10 cellular contexts compared by ENCODE assay signal in genomic region chr3:140186421-140186920, GRCh38.
DNase-seq lines count a peak whose midpoint lies in the region; ATAC-seq, FAIRE-seq and TF ChIP-seq lines count a peak whose summit lies in the region.
"Had no signal": no experiment of that assay in that cellular context is flagged by ENCODE, and none has a peak within 500 bp of the region (broad histone marks: within the 10 kb centered on the region; RNA-seq: fewer than 3 reads in every experiment).

No MANE protein-coding gene starts in this region.

- peaks cover 6 to 18% of the 10 kb centered on the region in 2 donors for H3K4me1 ChIP-seq in adrenal gland (replicated peaks in 1 of 2)
- peaks cover 10% of the 10 kb centered on the region for H3K4me1 ChIP-seq in right cardiac atrium (ENCODE audit: control insufficient read depth, insufficient read depth, low read length)

- TF ChIP-seq CTCF in adrenal gland (IDR thresholded peaks at IDR 0.05), result no peak

- no peaks in the 10 kb centered on the region for H3K9me3 ChIP-seq in adrenal gland (replicated peaks in 1 of 3)
- H3K9me3 ChIP-seq in right cardiac atrium (ENCODE audit: control insufficient read depth, low read length), result no peaks in the 10 kb centered on the region
- H3K9me3 ChIP-seq: tibial nerve had no signal

- DNase-seq in NCI-H2107 treated with DMSO at 0.1 percent for 48 hours (lab: John Stamatoyannopoulos, UW; ENCODE audit: unreplicated experiment) (peak; percentile 54), NCI-H2107 (lab: John Stamatoyannopoulos, UW) (no peak), adrenal gland (peak; percentile 29 to 78 (median 45)), right cardiac atrium (no peak), urothelium cell line (ENCODE audit: low spot score) (peak; percentile 32)

- FAIRE-seq in urothelium cell line (lab: Jason Lieb, UNC), result no peak
- FAIRE-seq: A204.1 had no signal

- no peak for TF ChIP-seq POLR2A in adrenal gland (IDR thresholded peaks at IDR 0.05)

- intact Hi-C loops in adrenal gland (cut with DNase I) (no loop called here), right cardiac atrium (cut with DNase I) (no loop called here)

- H3K27ac ChIP-seq in adrenal gland, result no peak overlapping the region
- no peak overlapping the region for H3K27ac ChIP-seq in right cardiac atrium (ENCODE audit: low read length)

- H3K27me3 ChIP-seq in adrenal gland (no peaks in the 10 kb centered on the region), right cardiac atrium (ENCODE audit: control insufficient read depth, insufficient read depth) (no peaks in the 10 kb centered on the region)
- H3K27me3 ChIP-seq: tibial nerve had no signal

- no peaks in the 10 kb centered on the region for H3K36me3 ChIP-seq in adrenal gland (replicated peaks in 1 of 2)
- H3K36me3 ChIP-seq: tibial nerve had no signal

- H3K4me3 ChIP-seq in adrenal gland (no peak overlapping the region), right cardiac atrium (ENCODE audit: low read length) (no peak overlapping the region)
- H3K4me3 ChIP-seq: tibial nerve had no signal

- ATAC-seq in right cardiac atrium, result peak; percentile 80 to 88
- ATAC-seq in HG03378 (IDR thresholded peaks at IDR 0.05; ENCODE audit: unreplicated experiment), result no peak
- ATAC-seq in GM21528 (IDR thresholded peaks at IDR 0.05; ENCODE audit: low FRiP score, unreplicated experiment), result no peak
- no peak for ATAC-seq in HG03457 (IDR thresholded peaks at IDR 0.05; ENCODE audit: unreplicated experiment)

Comparison
In these comparisons a context has a peak if more than half of its experiments do, and no peak if none do; other contexts are left out.
1. DNase-seq: peak in NCI-H2107 treated with DMSO at 0.1 percent for 48 hours (single experiment), adrenal gland (7 of 7) and urothelium cell line (single experiment); none in NCI-H2107 (single experiment) and right cardiac atrium (0 of 3).
2. ATAC-seq: peak in right cardiac atrium (2 of 2); none in HG03378 (single experiment), GM21528 (single experiment) and HG03457 (single experiment).